In the genomic region with DNA sequence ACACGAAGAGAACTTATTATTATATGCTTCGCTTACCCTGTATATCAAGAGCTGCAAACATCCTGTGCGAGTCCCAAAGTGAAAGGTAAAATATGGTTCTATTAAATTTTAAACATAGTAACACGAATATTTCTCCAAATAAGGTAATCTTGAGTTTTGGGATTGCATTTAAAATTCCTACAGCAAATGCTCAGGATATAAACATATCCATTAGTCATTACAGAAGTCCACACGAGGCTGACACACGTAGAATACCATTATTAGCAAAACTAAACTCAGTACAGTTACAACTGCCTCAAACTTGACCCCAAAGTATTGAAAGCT, we compare ENCODE assay signal across 8 cellular contexts. TPM values are rescaled to one million over a fixed set of nuclear protein-coding genes. Genes with fewer than 3 reads are reported as not detected.
DNase-seq lines count a peak whose midpoint lies in the region; ATAC-seq, FAIRE-seq and TF ChIP-seq lines count a peak whose summit lies in the region.

No MANE protein-coding gene starts in this region.

- DNase-seq in activated CD4-positive, alpha-beta memory T cell treated with anti-CD3 and anti-CD28 coated beads, Interleukin-2, amount 10 ng/mL, durations not matched to agents 7 days and 5 days = no peak
- no peak for DNase-seq in HepG2 (ENCODE audit: low spot score)
- no peak for DNase-seq in vagina (ENCODE audit: extremely low spot score in 2 of 2)
- no peak for DNase-seq in NCI-H510A treated with DMSO at 0.1 percent for 48 hours (lab: John Stamatoyannopoulos, UW)
- DNase-seq in NOMO-1 (lab: John Stamatoyannopoulos, UW; ENCODE audit: unreplicated experiment in 2 of 2) = no peak

- no peak for TF ChIP-seq RAD21 in HepG2 (CRISPR knock-in tag; IDR thresholded peaks at IDR 0.05)

- H3K27me3 Mint-ChIP-seq in activated CD4-positive, alpha-beta memory T cell treated with anti-CD3 and anti-CD28 coated beads, Interleukin-2, amount 10 ng/mL, durations not matched to agents 7 days and 5 days = no peaks in the 10 kb centered on the region

- peaks cover 71% of the 10 kb centered on the region for H3K4me1 ChIP-seq in HepG2 (ENCODE audit: insufficient read depth, low read length)
- H3K4me1 ChIP-seq in vagina = peaks cover 44% of the 10 kb centered on the region

- H3K4me3 ChIP-seq in GM08714 (ENCODE audit: low read length) = peak overlapping the region; percentile 100; the same call in 1 of the 2 replicates
- H3K4me3 ChIP-seq in HepG2 (replicated peaks in 1 of 3; ENCODE audit: insufficient read depth in 1 of 3, low read depth in 2 of 3, low read length in 3 of 3) = peak overlapping the region; percentile 79 to 88 (median 84)
- peak overlapping the region; percentile 61 to 65 for H3K4me3 ChIP-seq in vagina

- H3K79me2 ChIP-seq in HepG2 (ENCODE audit: insufficient read depth, low read length) = peaks cover 26% of the 10 kb centered on the region

- peak overlapping the region; percentile 90 for H3K9ac ChIP-seq in HepG2 (ENCODE audit: insufficient read depth, low read depth, low read length)

- ATAC-seq in HG02852 (IDR thresholded peaks at IDR 0.05; ENCODE audit: unreplicated experiment) = peak; percentile 0
- ATAC-seq in HepG2 = no peak
- ATAC-seq in HG03469 (IDR thresholded peaks at IDR 0.05; ENCODE audit: unreplicated experiment) = no peak

- no peak for FAIRE-seq in HepG2 (lab: Jason Lieb, UNC)

- intact Hi-C loops in HepG2 (cut with micrococcal nuclease; ENCODE audit: unreplicated experiment) (loop anchor here (10.0 kb wide), 1 partner anchor 141 kb away; no protein-coding TSS in a partner anchor), vagina (cut with DNase I) (no loop called here)

- peak overlapping the region; percentile 80 for H3K4me2 ChIP-seq in HepG2 (ENCODE audit: low read depth, low read length)

- no peaks in the 10 kb centered on the region for H4K20me1 ChIP-seq in HepG2 (ENCODE audit: insufficient read depth, low read length)

- CTCF ChIA-PET in activated CD4-positive, alpha-beta memory T cell treated with anti-CD3 and anti-CD28 coated beads, Interleukin-2, amount 10 ng/mL, durations not matched to agents 7 days and 5 days (lab: Charles Lee) = interaction anchor here (1.0 to 1.4 kb wide), 2 partner anchors 15 to 889 kb away, joined by 5 to 7 read pairs; partner anchors contain the start of gene RRP15
- CTCF ChIA-PET in HepG2 (lab: Yijun Ruan, JAX; ENCODE audit: low intra/inter-chr PET ratio, low total read pairs) = no interaction called here

- WGBS in HepG2 (ENCODE audit: low lambda C conversion rate) = 20% methylated on average over 6 of the region's 6 CpGs

- TF ChIP-seq POLR2A in HepG2 (IDR thresholded peaks at IDR 0.05; ENCODE audit: insufficient read depth in 1 of 2, low read depth in 2 of 2, low read length in 2 of 2) = no peak
- TF ChIP-seq POLR2A in vagina (IDR thresholded peaks at IDR 0.05) = no peak

- H3K9me3 ChIP-seq in HepG2 (ENCODE audit: low read length) (no peaks in the 10 kb centered on the region), vagina (no peaks in the 10 kb centered on the region)

- H3K36me3 ChIP-seq in HepG2 (replicated peaks in 1 of 2; ENCODE audit: control insufficient read depth in 1 of 2, insufficient read depth in 2 of 2, low read length in 2 of 2) = no peaks in the 10 kb centered on the region; a peak in 2 of 5 replicates
- H3K36me3 ChIP-seq in vagina = no peaks in the 10 kb centered on the region

- H3K27ac ChIP-seq in HepG2 (ENCODE audit: extremely low read length, insufficient read depth, low read length) (peak overlapping the region; percentile 81), vagina (peak overlapping the region; percentile 95)

- BruUV-seq in HepG2 (replicated peaks; lab: Mats Ljungman, UMichigan) = no TSS peak

- peak overlapping the region; percentile 84 for H2AFZ ChIP-seq in HepG2 (ENCODE audit: low read length)

- POLR2A ChIA-PET in activated CD4-positive, alpha-beta memory T cell treated with anti-CD3 and anti-CD28 coated beads, Interleukin-2, amount 10 ng/mL, durations not matched to agents 7 days and 5 days (lab: Charles Lee) = interaction anchor here (0.5 to 2.4 kb wide), 5 partner anchors 13 to 868 kb away, joined by 3 to 20 read pairs (median 4); no protein-coding TSS in a partner anchor
- POLR2A ChIA-PET in HepG2 (lab: Yijun Ruan, JAX) = interaction anchor here (0.8 to 3.8 kb wide), 10 partner anchors 13 to 241 kb away, joined by 3 to 29 read pairs (median 5); no protein-coding TSS in a partner anchor

- H3K9me3 Mint-ChIP-seq in activated CD4-positive, alpha-beta memory T cell treated with anti-CD3 and anti-CD28 coated beads, Interleukin-2, amount 10 ng/mL, durations not matched to agents 7 days and 5 days = peaks cover 1% of the 10 kb centered on the region

- in situ Hi-C loops in HepG2 (cut with HindIII; ENCODE audit: extremely low pct_ligation_motif_present, low pct_unique_long_range_greater_than_20kb) = loop anchor here (10.0 kb wide), 1 partner anchor 141 kb away; no protein-coding TSS in a partner anchor

- H3K27ac Mint-ChIP-seq in activated CD4-positive, alpha-beta memory T cell treated with anti-CD3 and anti-CD28 coated beads, Interleukin-2, amount 10 ng/mL, durations not matched to agents 7 days and 5 days = peak overlapping the region; percentile 93

- H3K36me3 Mint-ChIP-seq in activated CD4-positive, alpha-beta memory T cell treated with anti-CD3 and anti-CD28 coated beads, Interleukin-2, amount 10 ng/mL, durations not matched to agents 7 days and 5 days (ENCODE audit: low read depth) = peaks cover 25% of the 10 kb centered on the region

- no peak for TF ChIP-seq EP300 in HepG2 (IDR thresholded peaks at IDR 0.05; ENCODE audit: low read depth in 2 of 2, low read length in 2 of 2)
- no peak for TF ChIP-seq EP300 in HepG2 (CRISPR knock-in tag; IDR thresholded peaks at IDR 0.05; ENCODE audit: borderline replicate concordance)

- TF ChIP-seq CTCF in HepG2 (CRISPR knock-in tag; IDR thresholded peaks at IDR 0.05) (no peak), vagina (IDR thresholded peaks at IDR 0.05) (no peak)

- peak overlapping the region; percentile 99 for H3K4me3 Mint-ChIP-seq in activated CD4-positive, alpha-beta memory T cell treated with anti-CD3 and anti-CD28 coated beads, Interleukin-2, amount 10 ng/mL, durations not matched to agents 7 days and 5 days

- H3K27me3 ChIP-seq in HepG2 (ENCODE audit: control insufficient read depth in 1 of 2, insufficient read depth in 2 of 2, low read length in 2 of 2) = no peaks in the 10 kb centered on the region; a peak in 1 of 5 replicates
- no peaks in the 10 kb centered on the region for H3K27me3 ChIP-seq in vagina

- H3K4me1 Mint-ChIP-seq in activated CD4-positive, alpha-beta memory T cell treated with anti-CD3 and anti-CD28 coated beads, Interleukin-2, amount 10 ng/mL, durations not matched to agents 7 days and 5 days = peaks cover 43% of the 10 kb centered on the region

TF ChIP-seq in HepG2, 621 proteins besides CTCF, POLR2A, EP300 and RAD21:
- no peak for TF ChIP-seq ZMYM3 (CRISPR knock-in tag; IDR thresholded peaks at IDR 0.05)
- TF ChIP-seq, protein P1, sequence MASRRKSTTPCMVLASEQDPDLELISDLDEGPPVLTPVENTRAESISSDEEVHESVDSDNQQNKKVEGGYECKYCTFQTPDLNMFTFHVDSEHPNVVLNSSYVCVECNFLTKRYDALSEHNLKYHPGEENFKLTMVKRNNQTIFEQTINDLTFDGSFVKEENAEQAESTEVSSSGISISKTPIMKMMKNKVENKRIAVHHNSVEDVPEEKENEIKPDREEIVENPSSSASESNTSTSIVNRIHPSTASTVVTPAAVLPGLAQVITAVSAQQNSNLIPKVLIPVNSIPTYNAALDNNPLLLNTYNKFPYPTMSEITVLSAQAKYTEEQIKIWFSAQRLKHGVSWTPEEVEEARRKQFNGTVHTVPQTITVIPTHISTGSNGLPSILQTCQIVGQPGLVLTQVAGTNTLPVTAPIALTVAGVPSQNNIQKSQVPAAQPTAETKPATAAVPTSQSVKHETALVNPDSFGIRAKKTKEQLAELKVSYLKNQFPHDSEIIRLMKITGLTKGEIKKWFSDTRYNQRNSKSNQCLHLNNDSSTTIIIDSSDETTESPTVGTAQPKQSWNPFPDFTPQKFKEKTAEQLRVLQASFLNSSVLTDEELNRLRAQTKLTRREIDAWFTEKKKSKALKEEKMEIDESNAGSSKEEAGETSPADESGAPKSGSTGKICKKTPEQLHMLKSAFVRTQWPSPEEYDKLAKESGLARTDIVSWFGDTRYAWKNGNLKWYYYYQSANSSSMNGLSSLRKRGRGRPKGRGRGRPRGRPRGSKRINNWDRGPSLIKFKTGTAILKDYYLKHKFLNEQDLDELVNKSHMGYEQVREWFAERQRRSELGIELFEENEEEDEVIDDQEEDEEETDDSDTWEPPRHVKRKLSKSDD (CRISPR knock-in tag; IDR thresholded peaks at IDR 0.05; ENCODE audit: low read depth) = no peak
- TF ChIP-seq MED8 (CRISPR knock-in tag; IDR thresholded peaks at IDR 0.05; ENCODE audit: insufficient replicate concordance) = peak; percentile 63
TF ChIP-seq in HepG2: peak in this region for 1.

RNA-seq across cellular contexts. Expression of gene LYPLAL1, which starts 0.3 kb away (rescaled TPM):
- 10 to 100 TPM; 19.0 to 19.7 TPM for total RNA-seq in activated CD4-positive, alpha-beta memory T cell treated with anti-CD3 and anti-CD28 coated beads, Interleukin-2, amount 10 ng/mL, durations not matched to agents 7 days and 5 days
- 29.1 and 31.6 TPM in 2 replicates for total RNA-seq in HepG2 (2016; rRNA removed; fragmentation: Illumina TruSeq; extraction: Trizol)
- total RNA-seq in HepG2 (2016; cell fraction: cytosol; rRNA removed; fragmentation: Illumina TruSeq; extraction: Trizol; ENCODE audit: low read depth) = 106 and 118 TPM in 2 replicates
- total RNA-seq in HepG2 (2016; cell fraction: insoluble cytoplasmic fraction; rRNA removed; fragmentation: Illumina TruSeq; extraction: Trizol) = 34.1 and 38.8 TPM in 2 replicates
- 39.0 and 45.7 TPM in 2 replicates for total RNA-seq in HepG2 (2016; cell fraction: membrane; rRNA removed; fragmentation: Illumina TruSeq; extraction: Trizol)
- 29.4 and 33.0 TPM in 2 replicates for total RNA-seq in HepG2 (2016; cell fraction: nucleus; rRNA removed; fragmentation: Illumina TruSeq; extraction: Trizol)
- polyA plus RNA-seq in HepG2 (2011; rRNA removed) = 15.2 and 17.0 TPM in 2 replicates
- polyA plus RNA-seq in HepG2 (2011; cell fraction: cytosol; rRNA removed) = 3.0 and 4.8 TPM in 2 replicates
- polyA plus RNA-seq in HepG2 (2011; cell fraction: nucleus; rRNA removed) = 10.8 and 11.8 TPM in 2 replicates
- 16.4 and 30.2 TPM in 2 replicates for polyA plus RNA-seq in HepG2 (2012)
- 3.7 and 3.8 TPM in 2 replicates for polyA plus RNA-seq in HepG2 (2016; cell fraction: cytosol; fragmentation: Illumina TruSeq; extraction: Trizol; ENCODE audit: low read depth)
- polyA plus RNA-seq in HepG2 (2016; cell fraction: insoluble cytoplasmic fraction; fragmentation: Illumina TruSeq; extraction: Trizol; ENCODE audit: low read depth) = 29.2 and 32.0 TPM in 2 replicates
- 6.1 and 7.5 TPM in 2 replicates for polyA plus RNA-seq in HepG2 (2016; cell fraction: membrane; fragmentation: Illumina TruSeq; extraction: Trizol; ENCODE audit: low read depth)
- 29.2 and 29.7 TPM in 2 replicates for polyA plus RNA-seq in HepG2 (2016; cell fraction: nucleus; fragmentation: Illumina TruSeq; extraction: Trizol; ENCODE audit: insufficient read depth, low read depth)
- 2.5 and 6.1 TPM in 2 replicates for polyA minus RNA-seq in HepG2 (2011; rRNA and poly(A)+ RNA removed; ENCODE audit: low replicate concordance)
- polyA minus RNA-seq in HepG2 (2011; cell fraction: cytosol; rRNA and poly(A)+ RNA removed) = 10.2 and 17.9 TPM in 2 replicates
- polyA minus RNA-seq in HepG2 (2011; cell fraction: nucleus; rRNA and poly(A)+ RNA removed) = 88.0 and 131 TPM in 2 replicates
- 14.0 TPM for total RNA-seq in vagina
